In the genomic region with DNA sequence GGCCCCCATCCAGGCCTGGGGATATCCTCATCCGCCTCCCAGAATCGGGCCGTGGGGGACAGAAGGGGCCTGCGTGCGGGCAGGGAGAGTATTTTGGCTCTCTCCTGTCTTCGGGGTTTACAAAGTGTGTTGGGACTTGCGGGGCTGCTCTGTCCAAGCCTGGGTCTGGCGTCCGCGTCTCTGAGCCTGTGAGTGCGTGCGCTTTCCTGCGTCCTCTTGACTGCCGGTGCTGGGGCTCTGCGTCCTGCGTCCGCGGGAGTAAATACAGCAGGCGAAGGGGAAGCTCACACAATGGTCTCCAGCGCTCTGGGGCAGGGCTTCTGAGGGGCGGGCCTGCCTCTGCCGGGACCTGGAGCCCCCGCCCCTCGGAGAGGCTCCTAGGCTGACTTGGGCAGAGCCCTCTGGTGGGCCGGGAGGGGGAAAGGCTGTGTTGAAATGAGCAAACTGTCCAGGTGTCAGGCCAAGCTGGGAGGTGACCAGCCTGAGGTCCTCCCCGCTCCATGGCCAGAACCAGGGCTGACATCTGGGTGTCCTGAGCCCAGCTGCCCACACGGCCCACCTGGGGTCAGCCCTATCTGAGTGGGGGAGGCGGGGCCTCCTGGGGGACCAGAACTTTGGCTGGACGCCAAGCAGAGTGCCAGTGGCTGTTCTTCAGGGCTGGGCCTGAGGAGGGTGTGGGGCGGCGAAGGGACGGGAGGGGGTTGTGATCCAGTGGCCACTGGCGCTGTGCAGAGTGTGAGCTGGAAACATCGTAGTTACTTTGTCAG, we compare ENCODE assay signal across 1 cellular context.
TF ChIP-seq lines count a peak whose summit lies in the region.

No MANE protein-coding gene starts in this region.

TF ChIP-seq in GM12878, 131 proteins besides CTCF, POLR2A, EP300 and RAD21 (continued from another document):
- TF ChIP-seq SREBF1 (IDR thresholded peaks at IDR 0.05; ENCODE audit: low read length): no peak
- no peak for TF ChIP-seq EED (IDR thresholded peaks at IDR 0.05; ENCODE audit: low read depth)
- TF ChIP-seq ZNF207 (IDR thresholded peaks at IDR 0.05; ENCODE audit: borderline replicate concordance): no peak
- TF ChIP-seq, protein P1, sequence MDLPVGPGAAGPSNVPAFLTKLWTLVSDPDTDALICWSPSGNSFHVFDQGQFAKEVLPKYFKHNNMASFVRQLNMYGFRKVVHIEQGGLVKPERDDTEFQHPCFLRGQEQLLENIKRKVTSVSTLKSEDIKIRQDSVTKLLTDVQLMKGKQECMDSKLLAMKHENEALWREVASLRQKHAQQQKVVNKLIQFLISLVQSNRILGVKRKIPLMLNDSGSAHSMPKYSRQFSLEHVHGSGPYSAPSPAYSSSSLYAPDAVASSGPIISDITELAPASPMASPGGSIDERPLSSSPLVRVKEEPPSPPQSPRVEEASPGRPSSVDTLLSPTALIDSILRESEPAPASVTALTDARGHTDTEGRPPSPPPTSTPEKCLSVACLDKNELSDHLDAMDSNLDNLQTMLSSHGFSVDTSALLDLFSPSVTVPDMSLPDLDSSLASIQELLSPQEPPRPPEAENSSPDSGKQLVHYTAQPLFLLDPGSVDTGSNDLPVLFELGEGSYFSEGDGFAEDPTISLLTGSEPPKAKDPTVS (IDR thresholded peaks at IDR 0.05; ENCODE audit: low read depth, low read length): no peak
- peak; percentile 25; the same call in 1 of the 2 replicates for TF ChIP-seq YY1 (IDR thresholded peaks at IDR 0.05; ENCODE audit: low read depth, low read length)
- 0 out of 2 replicates have a peak, but pooled peaks have one; percentile 36 for TF ChIP-seq TARDBP (IDR thresholded peaks at IDR 0.05; ENCODE audit: borderline replicate concordance)
- TF ChIP-seq ZNF622 (IDR thresholded peaks at IDR 0.05): no peak
- TF ChIP-seq CHD1 (IDR thresholded peaks at IDR 0.05; ENCODE audit: low read depth, low read length): no peak
